In the genomic region with DNA sequence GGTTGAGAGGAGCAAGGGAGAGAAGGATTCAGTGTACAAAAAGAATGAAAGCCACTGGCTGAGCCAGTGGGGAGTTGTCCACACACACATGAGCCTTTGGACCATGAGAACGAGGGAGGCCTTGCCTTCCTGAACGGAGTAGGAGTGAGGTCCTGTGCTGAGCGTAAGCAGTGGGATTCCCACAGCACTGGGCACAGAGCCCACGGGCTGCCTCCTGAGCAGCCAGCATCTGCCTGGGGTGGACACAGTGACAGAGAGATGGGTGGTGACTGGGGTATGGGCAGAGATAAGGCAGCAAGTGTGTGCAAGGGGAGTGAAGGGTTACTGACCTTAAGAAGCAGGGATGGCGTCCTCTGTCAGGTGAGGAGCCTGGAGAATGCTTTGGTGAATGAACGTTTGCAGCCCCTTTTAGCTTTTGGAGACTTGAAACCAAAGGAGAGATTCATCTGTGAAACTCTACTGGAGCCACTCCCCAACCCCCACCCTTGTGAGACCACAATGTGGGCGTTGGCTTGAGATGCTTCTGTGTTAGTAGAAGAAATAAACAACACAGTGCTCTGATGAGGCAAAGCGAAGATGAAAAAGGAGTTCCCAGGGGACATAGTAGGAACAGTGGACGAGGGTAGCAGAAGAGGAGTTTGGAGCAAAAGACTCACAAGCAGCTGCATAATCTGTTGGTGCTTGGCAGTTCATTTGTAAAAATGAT, we compare ENCODE assay signal across 9 cellular contexts. TPM values are rescaled to one million over a fixed set of nuclear protein-coding genes. Genes with fewer than 3 reads are reported as not detected.
DNase-seq lines count a peak whose midpoint lies in the region; ATAC-seq and TF ChIP-seq lines count a peak whose summit lies in the region.
"Had no signal": no experiment of that assay in that cellular context is flagged by ENCODE, and none has a peak within 500 bp of the region (broad histone marks: within the 10 kb centered on the region; RNA-seq: fewer than 3 reads in every experiment).

No MANE protein-coding gene starts in this region.

- no peaks in the 10 kb centered on the region for H3K9me3 ChIP-seq in hepatocyte (ENCODE audit: low read depth)

- peaks cover 0 to 5% (median 0%) of the 10 kb centered on the region in 3 donors for H3K9me3 Mint-ChIP-seq in IgD-negative memory B cell
- H3K9me3 Mint-ChIP-seq in activated T-helper 1 cell treated with anti-CD3 and anti-CD28 coated beads, Interleukin-12 subunit alpha, Interleukin-12 subunit beta, Interleukin-2, Interleukin-4 antibody, amounts not matched to agents 30 ng/mL and 10 ng/mL and 1 ng/mL, durations not matched to agents 14 hours and 24 hours and 36 hours = no peaks in the 10 kb centered on the region

- intact Hi-C loops in activated T-helper 1 cell treated with anti-CD3 and anti-CD28 coated beads, Interleukin-12 subunit alpha, Interleukin-12 subunit beta, Interleukin-2, Interleukin-4 antibody, amounts not matched to agents 30 ng/mL and 10 ng/mL and 1 ng/mL, durations not matched to agents 14 hours and 24 hours and 36 hours (cut with micrococcal nuclease) = loop anchor here (1.0 kb wide), 8 partner anchors 21 to 245 kb away; no protein-coding TSS in a partner anchor

- H3K9me2 ChIP-seq in hepatocyte (replicated peaks; ENCODE audit: insufficient read depth) = no peaks in the 10 kb centered on the region

- peaks cover 27% of the 10 kb centered on the region for H3K36me3 Mint-ChIP-seq in IgD-negative memory B cell
- H3K36me3 Mint-ChIP-seq in activated T-helper 1 cell treated with anti-CD3 and anti-CD28 coated beads, Interleukin-12 subunit alpha, Interleukin-12 subunit beta, Interleukin-2, Interleukin-4 antibody, amounts not matched to agents 30 ng/mL and 10 ng/mL and 1 ng/mL, durations not matched to agents 14 hours and 24 hours and 36 hours (ENCODE audit: low read depth) = peaks cover 71% of the 10 kb centered on the region

- H3K27me3 ChIP-seq in hepatocyte = no peaks in the 10 kb centered on the region

- no peak for TF ChIP-seq CTCF in hepatocyte (IDR thresholded peaks at IDR 0.05; ENCODE audit: poor library complexity)

- H2AFZ ChIP-seq in hepatocyte = no peak overlapping the region

- H3K79me2 ChIP-seq in hepatocyte = no peaks in the 10 kb centered on the region

- no peaks in the 10 kb centered on the region for H3K36me3 ChIP-seq in hepatocyte (replicated peaks; ENCODE audit: insufficient read depth, low read depth)

- H3K27ac ChIP-seq in hepatocyte = no peak overlapping the region

- WGBS in hepatocyte (ENCODE audit: low lambda C conversion rate, missing lambda C conversion rate) = 84% methylated on average over 9 of the region's 9 CpGs

- peak; percentile 59 for DNase-seq in activated T-helper 1 cell treated with anti-CD3 and anti-CD28 coated beads, Interleukin-12 subunit alpha, Interleukin-12 subunit beta, Interleukin-2, Interleukin-4 antibody, amounts not matched to agents 30 ng/mL and 10 ng/mL and 1 ng/mL, durations not matched to agents 14 hours and 24 hours and 36 hours (ENCODE audit: low spot score)
- peak; percentile 74 for DNase-seq in stimulated activated CD8-positive, alpha-beta memory T cell treated with anti-CD3 and anti-CD28 coated beads, Interleukin-4, amount 100 ng/mL, for 48 hours
- no peak for DNase-seq in EL
- DNase-seq in hepatocyte (ENCODE audit: low spot score) = no peak
- no peak for DNase-seq in anterior cingulate cortex (lab: John Stamatoyannopoulos, UW)
- DNase-seq: NCI-H510A had no signal

- H3K4me2 ChIP-seq in hepatocyte = no peak overlapping the region

- peak overlapping the region; percentile 72 to 98 (median 97) for H3K27ac Mint-ChIP-seq in IgD-negative memory B cell
- H3K27ac Mint-ChIP-seq in activated T-helper 1 cell treated with anti-CD3 and anti-CD28 coated beads, Interleukin-12 subunit alpha, Interleukin-12 subunit beta, Interleukin-2, Interleukin-4 antibody, amounts not matched to agents 30 ng/mL and 10 ng/mL and 1 ng/mL, durations not matched to agents 14 hours and 24 hours and 36 hours = peak overlapping the region; percentile 99

- no peaks in the 10 kb centered on the region for H3K4me1 ChIP-seq in hepatocyte (ENCODE audit: insufficient read depth)

- H3K4me1 Mint-ChIP-seq in IgD-negative memory B cell = peaks cover 69 to 87% (median 75%) of the 10 kb centered on the region in 3 donors
- peaks cover 91% of the 10 kb centered on the region for H3K4me1 Mint-ChIP-seq in activated T-helper 1 cell treated with anti-CD3 and anti-CD28 coated beads, Interleukin-12 subunit alpha, Interleukin-12 subunit beta, Interleukin-2, Interleukin-4 antibody, amounts not matched to agents 30 ng/mL and 10 ng/mL and 1 ng/mL, durations not matched to agents 14 hours and 24 hours and 36 hours (ENCODE audit: low read depth)

- peak; percentile 57 for ATAC-seq in GM19351 (IDR thresholded peaks at IDR 0.05; ENCODE audit: unreplicated experiment)
- ATAC-seq in HG03108 (IDR thresholded peaks at IDR 0.05; ENCODE audit: unreplicated experiment) = no peak

- H3K4me3 ChIP-seq in hepatocyte = no peak overlapping the region

- H4K20me1 ChIP-seq in hepatocyte (ENCODE audit: insufficient read depth, poor library complexity, severe bottlenecking) = no peaks in the 10 kb centered on the region

- no peaks in the 10 kb centered on the region for H3K27me3 Mint-ChIP-seq in IgD-negative memory B cell
- H3K27me3 Mint-ChIP-seq in activated T-helper 1 cell treated with anti-CD3 and anti-CD28 coated beads, Interleukin-12 subunit alpha, Interleukin-12 subunit beta, Interleukin-2, Interleukin-4 antibody, amounts not matched to agents 30 ng/mL and 10 ng/mL and 1 ng/mL, durations not matched to agents 14 hours and 24 hours and 36 hours (ENCODE audit: insufficient read depth) = no peaks in the 10 kb centered on the region

- H3K4me3 Mint-ChIP-seq in IgD-negative memory B cell = peak overlapping the region; percentile 61 to 90 (median 78)
- H3K4me3 Mint-ChIP-seq in activated T-helper 1 cell treated with anti-CD3 and anti-CD28 coated beads, Interleukin-12 subunit alpha, Interleukin-12 subunit beta, Interleukin-2, Interleukin-4 antibody, amounts not matched to agents 30 ng/mL and 10 ng/mL and 1 ng/mL, durations not matched to agents 14 hours and 24 hours and 36 hours = peak overlapping the region; percentile 79

RNA-seq across cellular contexts. Expression of gene FIGNL1, which starts 56.5 kb away (rescaled TPM):
- polyA plus RNA-seq in IgD-negative memory B cell (7.4 TPM), hepatocyte (2.7 and 4.3 TPM in 2 replicates)
- 41.6 and 45.4 TPM in 2 replicates for total RNA-seq in activated T-helper 1 cell treated with anti-CD3 and anti-CD28 coated beads, Interleukin-12 subunit alpha, Interleukin-12 subunit beta, Interleukin-2, Interleukin-4 antibody, amounts not matched to agents 30 ng/mL and 10 ng/mL and 1 ng/mL, durations not matched to agents 14 hours and 24 hours and 36 hours
- 11.8 and 13.6 TPM in 2 replicates for total RNA-seq in hepatocyte

Comparison
In these comparisons a context has a peak if more than half of its experiments do, and no peak if none do; other contexts are left out.
1. DNase-seq: peak in activated T-helper 1 cell treated with anti-CD3 and anti-CD28 coated beads, Interleukin-12 subunit alpha, Interleukin-12 subunit beta, Interleukin-2, Interleukin-4 antibody, amounts not matched to agents 30 ng/mL and 10 ng/mL and 1 ng/mL, durations not matched to agents 14 hours and 24 hours and 36 hours (single experiment) and stimulated activated CD8-positive, alpha-beta memory T cell treated with anti-CD3 and anti-CD28 coated beads, Interleukin-4, amount 100 ng/mL, for 48 hours (single experiment); none in EL (single experiment), hepatocyte (single experiment) and anterior cingulate cortex (0 of 58).